Comparison of ENCODE assay signal across 8 cellular contexts in genomic region chr17:80101160-80101945, GRCh38. TPM values are rescaled to one million over a fixed set of nuclear protein-coding genes. Genes with fewer than 3 reads are reported as not detected.
A peak's percentile ranks its signal among the peaks of the same experiment; 100 is the strongest.
DNase-seq lines count a peak whose midpoint lies in the region; ATAC-seq and TF ChIP-seq lines count a peak whose summit lies in the region.

GAA (plus strand) TSS chr17:80101581; CDS start chr17:80104587, 3,006 bp downstream.

- H3K9me3 ChIP-seq in liver (ENCODE audit: control insufficient read depth in 4 of 4, low read length in 3 of 4), result no peaks in the 10 kb centered on the region

- H3K27me3 ChIP-seq in liver (ENCODE audit: control insufficient read depth in 4 of 4, insufficient read depth in 4 of 4, low read length in 3 of 4), result no peaks in the 10 kb centered on the region

- ATAC-seq in GM18907 (IDR thresholded peaks at IDR 0.05; ENCODE audit: unreplicated experiment) (peak; percentile 69), HG03280 (IDR thresholded peaks at IDR 0.05; ENCODE audit: unreplicated experiment) (peak; percentile 81)

- DNase-seq in AG09309 (ENCODE audit: low read depth), result peak; percentile 11
- DNase-seq in NCI-H69 (lab: John Stamatoyannopoulos, UW), result peak; percentile 96
- peak; percentile 70 to 81 for DNase-seq in activated CD4-positive, alpha-beta T cell treated with anti-CD3 and anti-CD28 coated beads, Interleukin-2, amount 50 U/mL, for 24 hours (ENCODE audit: low read depth in 1 of 2, low spot score in 1 of 2)
- DNase-seq in dermis blood vessel endothelial cell, result peak; percentile 92
- DNase-seq in stimulated activated CD4-positive, alpha-beta T cell treated with anti-CD3 and anti-CD28 coated beads, Interleukin-4, amount 100 ng/mL, for 24 hours, result peak; percentile 85

- no peaks in the 10 kb centered on the region for H3K36me3 ChIP-seq in liver (ENCODE audit: control insufficient read depth in 4 of 4, insufficient read depth in 3 of 4, low read depth in 1 of 4, low read length in 3 of 4)

- TF ChIP-seq RAD21 in liver (IDR thresholded peaks at IDR 0.05), result peak in 1 of 2 donors; percentile 51

- peak within 1 kb of the TSS; percentile 63 to 69 for H3K9ac ChIP-seq in liver (ENCODE audit: low read depth in 1 of 2, low read length in 2 of 2)

- H3K4me3 ChIP-seq in AG09309 (ENCODE audit: control insufficient read depth, low read depth, low read length) (peak within 1 kb of the TSS; percentile 59), liver (ENCODE audit: low read depth in 1 of 3, low read length in 3 of 3) (peak within 1 kb of the TSS; percentile 74 to 86 (median 78))

- TF ChIP-seq CTCF in AG09309 (IDR thresholded peaks at IDR 0.05; ENCODE audit: control insufficient read depth, insufficient read depth, low read depth, low read length, missing control alignments) (peak; percentile 55), liver (IDR thresholded peaks at IDR 0.05; ENCODE audit: low read depth, low read length, missing input control) (peak; percentile 78)

- WGBS in liver, result under 1% methylated on average over 107 of the region's 107 CpGs

- H3K27ac ChIP-seq in liver (ENCODE audit: low read depth in 1 of 2, low read length in 2 of 2), result peak within 1 kb of the TSS; percentile 63 to 78

- peaks cover 0 to 18% (median 11%) of the 10 kb centered on the region in 4 donors for H3K4me1 ChIP-seq in liver (ENCODE audit: control insufficient read depth in 4 of 4, insufficient read depth in 4 of 4, low read length in 3 of 4)

TF ChIP-seq in liver, 16 proteins besides CTCF, POLR2A, EP300 and RAD21:
- TF ChIP-seq RXRA (IDR thresholded peaks at IDR 0.05) (no peak), HNF4G (IDR thresholded peaks at IDR 0.05) (no peak)
- TF ChIP-seq, protein P1, sequence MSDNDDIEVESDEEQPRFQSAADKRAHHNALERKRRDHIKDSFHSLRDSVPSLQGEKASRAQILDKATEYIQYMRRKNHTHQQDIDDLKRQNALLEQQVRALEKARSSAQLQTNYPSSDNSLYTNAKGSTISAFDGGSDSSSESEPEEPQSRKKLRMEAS (IDR thresholded peaks at IDR 0.05), result no peak
TF ChIP-seq in liver: peak in this region for 0.

RNA-seq across cellular contexts. Expression of gene GAA, which starts in this region (rescaled TPM):
- total RNA-seq in dermis blood vessel endothelial cell (47.7 and 52.4 TPM in 2 replicates), liver (10 to 100 TPM; 21.3 to 31.0 TPM)
- polyA plus RNA-seq in liver, result 10 to 100 TPM; 43.0 to 58.7 TPM

Comparison
In these comparisons a context has a peak if more than half of its experiments do, and no peak if none do; other contexts are left out.
1. Peak in every context shown above with its lines: DNase-seq, ATAC-seq, H3K4me3 ChIP-seq and H3K27ac ChIP-seq.
2. DNase-seq: peak in every context shown above with its lines; median percentile 96 in NCI-H69; 92 in dermis blood vessel endothelial cell; 85 in stimulated activated CD4-positive, alpha-beta T cell treated with anti-CD3 and anti-CD28 coated beads, Interleukin-4, amount 100 ng/mL, for 24 hours; 76 in activated CD4-positive, alpha-beta T cell treated with anti-CD3 and anti-CD28 coated beads, Interleukin-2, amount 50 U/mL, for 24 hours; 11 in AG09309.